9 cellular contexts compared by ENCODE assay signal in the genomic region with DNA sequence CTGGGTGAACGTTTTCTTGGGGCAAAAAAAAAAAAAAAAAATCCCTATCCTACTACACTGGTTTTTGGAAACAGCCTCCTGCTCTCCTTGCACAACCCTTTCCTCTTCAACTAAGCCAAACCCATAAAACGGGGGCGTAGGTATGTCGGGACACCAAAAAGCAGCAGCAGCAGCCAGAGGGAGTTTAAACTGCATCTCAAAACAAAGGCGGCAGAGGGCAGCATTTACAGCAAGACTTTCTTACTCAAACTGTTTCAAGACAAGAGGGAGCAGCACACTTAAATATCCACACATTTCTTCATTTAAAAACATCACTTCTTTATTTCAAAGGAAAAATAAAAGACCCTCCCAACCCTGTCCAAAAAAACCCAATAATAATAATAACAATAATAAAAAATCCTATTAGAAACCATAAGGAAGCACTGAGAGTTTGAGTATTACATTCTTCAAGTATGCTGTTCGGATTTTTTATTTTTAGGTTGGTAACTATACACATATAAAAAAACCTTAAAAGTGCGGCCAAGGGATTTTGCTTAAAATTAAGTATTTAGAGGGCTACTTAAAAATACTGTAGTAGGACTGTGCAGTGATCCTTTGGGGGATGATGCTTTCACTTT. TPM values are rescaled to one million over a fixed set of nuclear protein-coding genes. Genes with fewer than 3 reads are reported as not detected.
DNase-seq lines count a peak whose midpoint lies in the region; ATAC-seq and TF ChIP-seq lines count a peak whose summit lies in the region.
"Had no signal": no experiment of that assay in that cellular context is flagged by ENCODE, and none has a peak within 500 bp of the region (broad histone marks: within the 10 kb centered on the region; RNA-seq: fewer than 3 reads in every experiment).

No MANE protein-coding gene starts in this region.

- ATAC-seq in HG02759 (IDR thresholded peaks at IDR 0.05; ENCODE audit: unreplicated experiment): no peak

- H3K9ac ChIP-seq in liver (ENCODE audit: low read depth in 1 of 2, low read length in 2 of 2): no peak overlapping the region

- peak; percentile 89 to 92 for TF ChIP-seq RAD21 in liver (IDR thresholded peaks at IDR 0.05)

- WGBS in liver: 31% methylated on average over 7 of the region's 7 CpGs

- H3K9me3 ChIP-seq in WERI-Rb-1 (ENCODE audit: severe bottlenecking) (no peaks in the 10 kb centered on the region), liver (ENCODE audit: control insufficient read depth in 4 of 4, low read length in 3 of 4) (no peaks in the 10 kb centered on the region)
- H3K9me3 ChIP-seq: BLaER1 treated with 17β-estradiol and CSF1 and Interleukin-3, amounts not matched to agents 10 nM and 100 nM had no signal

- H3K27ac ChIP-seq in WERI-Rb-1 (no peak overlapping the region), liver (ENCODE audit: low read depth in 1 of 2, low read length in 2 of 2) (no peak overlapping the region)
- H3K27ac ChIP-seq: BLaER1 treated with 17β-estradiol and CSF1 and Interleukin-3, amounts not matched to agents 10 nM and 100 nM had no signal

- TF ChIP-seq CTCF in WERI-Rb-1 (IDR thresholded peaks at IDR 0.05; ENCODE audit: low read depth, low read length) (peak; percentile 71), choroid plexus epithelial cell (conservative IDR thresholded peaks at IDR 0.05; ENCODE audit: low read depth, low read length) (peak; percentile 81), liver (IDR thresholded peaks at IDR 0.05; ENCODE audit: low read depth, low read length, missing input control) (peak; percentile 69)

- H3K36me3 ChIP-seq in WERI-Rb-1 (peaks cover 18% of the 10 kb centered on the region; the same call in 1 of the 2 replicates), liver (ENCODE audit: control insufficient read depth in 4 of 4, insufficient read depth in 3 of 4, low read depth in 1 of 4, low read length in 3 of 4) (peaks cover 5 to 28% (median 6%) of the 10 kb centered on the region in 4 donors)

- H3K27me3 ChIP-seq in WERI-Rb-1 (ENCODE audit: insufficient read depth, low read depth, severe bottlenecking) (no peaks in the 10 kb centered on the region), liver (ENCODE audit: control insufficient read depth in 4 of 4, insufficient read depth in 4 of 4, low read length in 3 of 4) (no peaks in the 10 kb centered on the region)
- H3K27me3 ChIP-seq: BLaER1 treated with 17β-estradiol and CSF1 and Interleukin-3, amounts not matched to agents 10 nM and 100 nM had no signal

- DNase-seq in NCI-H1417 (lab: John Stamatoyannopoulos, UW): peak; percentile 2 to 77 (median 23)
- no peak for DNase-seq in NCI-H1417 treated with DMSO at 0.1 percent for 48 hours (lab: John Stamatoyannopoulos, UW)
- DNase-seq in NCI-H1048 (lab: John Stamatoyannopoulos, UW): peak; percentile 26
- DNase-seq in WERI-Rb-1: peak; percentile 67
- DNase-seq in choroid plexus epithelial cell (ENCODE audit: low read depth): peak; percentile 87
- DNase-seq in stimulated activated CD4-positive, alpha-beta T cell treated with anti-CD3 and anti-CD28 coated beads, TNF-alpha, amount 100 ng/mL, for 48 hours (ENCODE audit: low read depth in 3 of 3): peak in 2 of 3 donors; percentile 32 to 36

- H3K4me3 ChIP-seq in WERI-Rb-1 (ENCODE audit: low read depth, low read length) (no peak overlapping the region), choroid plexus epithelial cell (ENCODE audit: low read depth, low read length) (no peak overlapping the region), liver (ENCODE audit: low read depth in 1 of 3, low read length in 3 of 3) (no peak overlapping the region)
- H3K4me3 ChIP-seq: BLaER1 treated with 17β-estradiol and CSF1 and Interleukin-3, amounts not matched to agents 10 nM and 100 nM had no signal

- H3K4me1 ChIP-seq in liver (ENCODE audit: control insufficient read depth in 4 of 4, insufficient read depth in 4 of 4, low read length in 3 of 4): peaks cover 0 to 6% (median under 1%) of the 10 kb centered on the region in 4 donors

TF ChIP-seq in liver, 16 proteins besides CTCF, POLR2A, EP300 and RAD21:
- TF ChIP-seq NR2F2 (IDR thresholded peaks at IDR 0.05) (no peak), HNF4A (conservative IDR thresholded peaks at IDR 0.05) (peak in 1 of 2 donors; percentile 17), GABPA (IDR thresholded peaks at IDR 0.05 in 1 of 2, conservative IDR thresholded peaks at IDR 0.05 in 1 of 2) (no peak), EGR1 (IDR thresholded peaks at IDR 0.05; ENCODE audit: low read depth in 2 of 2) (peak; percentile 85 to 86)

RNA-seq across cellular contexts. Expression of a gene that starts 43.9 kb away (rescaled TPM):
- 10 to 100 TPM; 39.4 to 50.2 TPM for total RNA-seq in liver
- 10 to 100 TPM; 10.4 to 26.2 TPM for polyA plus RNA-seq in liver
